ENCODE assay signal across 19 cellular contexts in genomic region chr3:57889807-57890206, GRCh38.
DNase-seq lines count a peak whose midpoint lies in the region; ATAC-seq, FAIRE-seq and TF ChIP-seq lines count a peak whose summit lies in the region.
"Had no signal": no experiment of that assay in that cellular context is flagged by ENCODE, and none has a peak within 500 bp of the region (broad histone marks: within the 10 kb centered on the region; RNA-seq: fewer than 3 reads in every experiment).

No MANE protein-coding gene starts in this region.

- FAIRE-seq in pancreas (lab: Jason Lieb, UNC) = no peak
- FAIRE-seq: GM18507, K562 had no signal

- no peak overlapping the region for H2AFZ ChIP-seq in MM.1S (ENCODE audit: low read length)

- no peaks in the 10 kb centered on the region for H4K20me1 ChIP-seq in MM.1S (ENCODE audit: insufficient read depth, low read length)
- H4K20me1 ChIP-seq: BLaER1 had no signal

- H3K27me3 ChIP-seq in adipocyte (replicated peaks; ENCODE audit: control insufficient read depth, insufficient read depth, low read length) (no peaks in the 10 kb centered on the region), muscle layer of duodenum (ENCODE audit: low read depth, low read length) (no peaks in the 10 kb centered on the region), thyroid gland (no peaks in the 10 kb centered on the region), MM.1S (replicated peaks; ENCODE audit: insufficient read depth, low read length) (no peaks in the 10 kb centered on the region), upper lobe of left lung (no peaks in the 10 kb centered on the region), pancreas (no peaks in the 10 kb centered on the region)
- H3K27me3 ChIP-seq: BLaER1 had no signal

- no peaks in the 10 kb centered on the region for H3K9me2 ChIP-seq in MM.1S (replicated peaks; ENCODE audit: insufficient read depth, low read length)

- WGBS in thyroid gland, 2 donors = 24 to 31% methylated on average over 6 of the region's 6 CpGs
- 85 to 92% methylated on average over 6 of the region's 6 CpGs for WGBS in upper lobe of left lung, 2 donors
- 89 to 90% methylated on average over 6 of the region's 6 CpGs for WGBS in pancreas, 2 donors

- ATAC-seq in upper lobe of left lung (ENCODE audit: low FRiP score in 2 of 2) (no peak), pancreas (no peak)
- ATAC-seq: K562; stimulated activated memory B cell treated with anti-CD40 and anti-IgM and Interleukin-4, amounts not matched to agents 10 μg/mL and 1 μg/mL and 100 μg/mL, for 72 hours; T-cell had no signal

- no peaks in the 10 kb centered on the region for H3K79me2 ChIP-seq in MM.1S (ENCODE audit: low read length)

- DNase-seq in adipocyte (ENCODE audit: low read depth) = peak; percentile 62
- DNase-seq in fibroblast of mammary gland (ENCODE audit: low read depth) = peak; percentile 15
- DNase-seq in thyroid gland = peak; percentile 63 to 69
- no peak for DNase-seq in MM.1S
- no peak for DNase-seq in upper lobe of left lung
- no peak for DNase-seq in NCI-H526 (lab: John Stamatoyannopoulos, UW)
- no peak for DNase-seq in pancreas
- DNase-seq: amniotic stem cell, NCI-H1417, T-cell had no signal

- TF ChIP-seq POLR2A in thyroid gland (IDR thresholded peaks at IDR 0.05) (peak in 1 of 2 donors; percentile 63), upper lobe of left lung (IDR thresholded peaks at IDR 0.05) (no peak)

- TF ChIP-seq CTCF in fibroblast of mammary gland (conservative IDR thresholded peaks at IDR 0.05; ENCODE audit: control insufficient read depth, insufficient read depth, low read depth, low read length) (no peak), thyroid gland (IDR thresholded peaks at IDR 0.05) (no peak), MM.1S (IDR thresholded peaks at IDR 0.05; ENCODE audit: low read length) (no peak), upper lobe of left lung (IDR thresholded peaks at IDR 0.05) (no peak), pancreas (IDR thresholded peaks at IDR 0.05) (no peak)

- H3K27ac ChIP-seq in muscle layer of duodenum (ENCODE audit: low read length) (peak overlapping the region; percentile 95), thyroid gland (peak overlapping the region; percentile 83 to 95 (median 87)), MM.1S (ENCODE audit: low read length) (no peak overlapping the region), upper lobe of left lung (no peak overlapping the region), pancreas (no peak overlapping the region)
- H3K27ac ChIP-seq: BLaER1, HL-60, RWPE1, VCaP had no signal

- no peak overlapping the region for H3K4me2 ChIP-seq in MM.1S (ENCODE audit: low read depth, low read length)
- H3K4me2 ChIP-seq: BLaER1 had no signal

- intact Hi-C loops in thyroid gland (cut with DNase I) = no loop called here
- intact Hi-C loops in pancreas (cut with DNase I) = no loop called here

- no peak overlapping the region for H3K4me3 ChIP-seq in adipocyte (ENCODE audit: low read length)
- H3K4me3 ChIP-seq in fibroblast of mammary gland (ENCODE audit: control insufficient read depth, low read depth, low read length) = no peak overlapping the region
- H3K4me3 ChIP-seq in muscle layer of duodenum (ENCODE audit: low read depth in 1 of 2, low read length in 2 of 2) = peak overlapping the region; percentile 59 to 63
- H3K4me3 ChIP-seq in thyroid gland (replicated peaks in 1 of 3) = no peak overlapping the region
- no peak overlapping the region for H3K4me3 ChIP-seq in MM.1S (ENCODE audit: low read length)
- no peak overlapping the region for H3K4me3 ChIP-seq in upper lobe of left lung
- H3K4me3 ChIP-seq in pancreas = no peak overlapping the region
- H3K4me3 ChIP-seq: BLaER1, K562, skin epidermis had no signal

- TF ChIP-seq EP300 in upper lobe of left lung (IDR thresholded peaks at IDR 0.05) = no peak

- H3K36me3 ChIP-seq in adipocyte (ENCODE audit: control insufficient read depth, insufficient read depth, low read length, severe bottlenecking) (peaks cover 14% of the 10 kb centered on the region), muscle layer of duodenum (ENCODE audit: control insufficient read depth in 1 of 2, insufficient read depth in 2 of 2, low read length in 2 of 2) (peaks cover 0 to under 1% of the 10 kb centered on the region in 2 donors), thyroid gland (peaks cover 0 to 4% of the 10 kb centered on the region in 2 donors), MM.1S (replicated peaks; ENCODE audit: insufficient read depth, low read length) (no peaks in the 10 kb centered on the region), upper lobe of left lung (peaks cover 0 to 19% (median 8%) of the 10 kb centered on the region in 4 donors), pancreas (no peaks in the 10 kb centered on the region)

- no peaks in the 10 kb centered on the region for H3F3A ChIP-seq in MM.1S (ENCODE audit: insufficient read depth, low read length)

- H3K9ac ChIP-seq in adipocyte (ENCODE audit: low read length) (no peak overlapping the region), MM.1S (ENCODE audit: low read length) (no peak overlapping the region)
- H3K9ac ChIP-seq: BLaER1 had no signal

- H3K4me1 ChIP-seq in adipocyte (ENCODE audit: control insufficient read depth, insufficient read depth, low read length) = peaks cover 5% of the 10 kb centered on the region
- peaks cover 0 to 2% of the 10 kb centered on the region in 2 donors for H3K4me1 ChIP-seq in muscle layer of duodenum (ENCODE audit: control insufficient read depth in 1 of 2, insufficient read depth in 2 of 2, low read length in 2 of 2)
- H3K4me1 ChIP-seq in thyroid gland = peaks cover 7 to 11% of the 10 kb centered on the region in 2 donors
- no peaks in the 10 kb centered on the region for H3K4me1 ChIP-seq in MM.1S (ENCODE audit: low read length)
- no peaks in the 10 kb centered on the region for H3K4me1 ChIP-seq in upper lobe of left lung
- no peaks in the 10 kb centered on the region for H3K4me1 ChIP-seq in pancreas
- H3K4me1 ChIP-seq: BLaER1 had no signal

- no peaks in the 10 kb centered on the region for H3K9me3 ChIP-seq in adipocyte (ENCODE audit: control insufficient read depth, low read length)
- H3K9me3 ChIP-seq in muscle layer of duodenum (ENCODE audit: control insufficient read depth in 1 of 2, low read length in 2 of 2) = no peaks in the 10 kb centered on the region
- H3K9me3 ChIP-seq in thyroid gland = no peaks in the 10 kb centered on the region
- H3K9me3 ChIP-seq in MM.1S (replicated peaks; ENCODE audit: insufficient read depth, low read length) = no peaks in the 10 kb centered on the region
- no peaks in the 10 kb centered on the region for H3K9me3 ChIP-seq in upper lobe of left lung
- no peaks in the 10 kb centered on the region for H3K9me3 ChIP-seq in pancreas
- H3K9me3 ChIP-seq: BLaER1 had no signal

Comparison
In these comparisons a context has a peak if more than half of its experiments do, and no peak if none do; other contexts are left out.
1. DNase-seq: peak in adipocyte (single experiment), fibroblast of mammary gland (single experiment) and thyroid gland (2 of 2); none in MM.1S (single experiment), upper lobe of left lung (0 of 2), NCI-H526 (0 of 2) and pancreas (0 of 6).
2. H3K4me3 ChIP-seq: peak in muscle layer of duodenum (2 of 2); none in adipocyte (single experiment), fibroblast of mammary gland (single experiment), thyroid gland (0 of 3), MM.1S (single experiment), upper lobe of left lung (0 of 4) and pancreas (0 of 4).
3. H3K27ac ChIP-seq: peak in muscle layer of duodenum (single experiment) and thyroid gland (3 of 3); none in MM.1S (single experiment), upper lobe of left lung (0 of 4) and pancreas (0 of 4).